In the genomic region with DNA sequence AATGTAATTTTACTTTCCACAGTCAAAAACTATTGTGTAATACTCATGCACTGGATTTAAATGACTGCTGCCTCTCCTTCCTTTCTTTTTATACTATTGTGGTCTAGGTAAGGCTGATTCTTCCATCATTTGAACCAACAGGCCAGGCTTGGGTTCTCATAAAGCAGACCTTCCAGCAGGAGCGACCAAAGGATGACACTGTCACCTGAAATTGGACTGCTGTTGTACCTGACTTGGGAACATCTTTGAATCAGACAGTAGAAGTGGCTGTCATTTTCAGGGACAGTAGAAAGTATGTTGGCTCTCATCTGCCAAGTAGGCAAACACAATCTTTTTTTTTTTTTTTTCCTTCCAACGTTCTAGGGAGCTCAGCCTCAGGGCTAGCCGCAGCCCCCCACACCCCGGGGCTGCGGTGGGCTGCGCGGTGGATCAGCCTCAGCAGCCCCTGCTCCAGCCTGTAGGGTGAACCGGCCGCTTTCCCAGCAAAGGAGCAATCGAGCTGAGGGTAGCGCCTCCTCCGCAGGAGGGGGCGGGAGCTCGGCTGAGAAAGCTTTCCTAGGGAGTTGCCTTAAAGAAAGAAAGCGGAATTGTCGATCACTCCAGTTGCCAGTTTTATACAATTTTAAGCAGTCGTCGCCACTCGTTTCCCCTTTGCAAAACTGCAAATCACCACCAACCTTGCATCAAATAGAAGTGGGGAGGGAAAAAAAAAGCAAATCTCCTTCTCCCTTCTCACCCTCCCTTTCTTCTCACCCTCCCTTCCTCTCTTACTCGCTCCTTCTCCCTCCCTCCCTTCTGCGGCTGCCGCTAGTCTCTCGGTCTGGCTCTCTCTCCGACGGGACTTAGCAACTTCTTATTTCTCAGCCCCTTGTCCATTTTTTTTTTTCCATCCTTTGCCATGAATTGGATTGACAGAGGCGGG, we compare ENCODE assay signal across 8 cellular contexts. TPM values are rescaled to one million over a fixed set of nuclear protein-coding genes. Genes with fewer than 3 reads are reported as not detected.
DNase-seq lines count a peak whose midpoint lies in the region; FAIRE-seq and TF ChIP-seq lines count a peak whose summit lies in the region.

Gene PDE3A, plus strand, starts transcription at position 807 of the 922 bp plus-strand sequence. CDS start 748 bp downstream, outside the sequence.

- H3K4me3 ChIP-seq in bronchial epithelial cell (ENCODE audit: low read depth, low read length) (peak within 1 kb of the TSS; percentile 23), iPS-20b (ENCODE audit: low read length) (peak within 1 kb of the TSS; percentile 75)

- no peak for FAIRE-seq in bronchial epithelial cell (lab: Jason Lieb, UNC)

- TF ChIP-seq CTCF in GM10266 (IDR thresholded peaks at IDR 0.05; ENCODE audit: control insufficient read depth, insufficient read depth, low read depth, missing control alignments): no peak
- TF ChIP-seq CTCF in bronchial epithelial cell (IDR thresholded peaks at IDR 0.05; ENCODE audit: insufficient read depth, low read length, severe bottlenecking): no peak

- no peak within 1 kb of the TSS for H3K27ac ChIP-seq in iPS-20b (ENCODE audit: low read length)

- H3K27me3 ChIP-seq in bronchial epithelial cell (ENCODE audit: control insufficient read depth, insufficient read depth, low read length) (peaks cover 10% of the 10 kb centered on the region), iPS-20b (ENCODE audit: insufficient read depth, low read length) (peaks cover 36% of the 10 kb centered on the region)

- H3K9me3 ChIP-seq in iPS-20b (ENCODE audit: insufficient read depth, low read depth, low read length): no peaks in the 10 kb centered on the region

- DNase-seq in GM10266 (ENCODE audit: extremely low spot score) (peak; percentile 21), NCI-H510A treated with DMSO at 0.1 percent for 48 hours (lab: John Stamatoyannopoulos, UW) (peak; percentile 10), bronchial epithelial cell (ENCODE audit: low read depth) (peak; percentile 20), renal cortical epithelial cell (ENCODE audit: low read depth) (peak; percentile 63), NCI-H2107 treated with DMSO at 0.1 percent for 48 hours (lab: John Stamatoyannopoulos, UW; ENCODE audit: unreplicated experiment) (no peak), DMS153 treated with DMSO at 0.1 percent for 48 hours (lab: John Stamatoyannopoulos, UW; ENCODE audit: unreplicated experiment) (no peak)
- DNase-seq in NK-92 treated with Interleukin-12 subunit alpha and Interleukin-12 subunit beta, amount 100 ng/mL, for 24 hours (lab: John Stamatoyannopoulos, UW): no peak

- H3K9ac ChIP-seq in iPS-20b (ENCODE audit: low read depth, low read length): peak within 1 kb of the TSS; percentile 39; the same call in 1 of the 2 replicates

- peaks cover 12% of the 10 kb centered on the region; the same call in 1 of the 2 replicates for H3K4me1 ChIP-seq in iPS-20b (ENCODE audit: insufficient read depth, low read length)

- H3K36me3 ChIP-seq in bronchial epithelial cell (ENCODE audit: control insufficient read depth, insufficient read depth, low read length) (no peaks in the 10 kb centered on the region), iPS-20b (ENCODE audit: insufficient read depth, low read depth, low read length) (no peaks in the 10 kb centered on the region)

RNA-seq across cellular contexts. Expression of gene PDE3A, which starts in this region (rescaled TPM):
- under 0.01 TPM in 1 of 2 replicates, not detected in the other for total RNA-seq in bronchial epithelial cell
- total RNA-seq in renal cortical epithelial cell: under 0.01 and 0.10 TPM in 2 replicates

Comparison
In these comparisons a context has a peak if more than half of its experiments do, and no peak if none do; other contexts are left out.
1. Peak in DNase-seq and H3K4me3 ChIP-seq in bronchial epithelial cell; RNA of the gene not detected or under 1 TPM.
2. Peak in DNase-seq in renal cortical epithelial cell; RNA of the gene not detected or under 1 TPM.
3. DNase-seq: peak in GM10266 (single experiment) and NCI-H510A treated with DMSO at 0.1 percent for 48 hours (single experiment); none in NCI-H2107 treated with DMSO at 0.1 percent for 48 hours (single experiment), DMS153 treated with DMSO at 0.1 percent for 48 hours (single experiment) and NK-92 treated with Interleukin-12 subunit alpha and Interleukin-12 subunit beta, amount 100 ng/mL, for 24 hours (single experiment).